1 cellular context compared by ENCODE assay signal in genomic region chr6:158531566-158531965, GRCh38.
TF ChIP-seq lines count a peak whose summit lies in the region.

No MANE protein-coding gene starts in this region.

TF ChIP-seq in IMR-90, 13 proteins besides CTCF, POLR2A, EP300 and RAD21 (continued from another document):
- TF ChIP-seq USF2 (IDR thresholded peaks at IDR 0.05; ENCODE audit: low read depth, low read length) = no peak
- TF ChIP-seq RCOR1 (IDR thresholded peaks at IDR 0.05; ENCODE audit: insufficient replicate concordance, low read length) = no peak
- TF ChIP-seq FOS (IDR thresholded peaks at IDR 0.05; ENCODE audit: low read depth, low read length) = no peak
- no peak for TF ChIP-seq BHLHE40 (IDR thresholded peaks at IDR 0.05; ENCODE audit: low read depth, low read length)
- TF ChIP-seq RFX5 (IDR thresholded peaks at IDR 0.05; ENCODE audit: low read depth, low read length) = no peak
- TF ChIP-seq ELK1 (IDR thresholded peaks at IDR 0.05; ENCODE audit: borderline replicate concordance, low read depth, low read length) = no peak
- no peak for TF ChIP-seq MAZ (IDR thresholded peaks at IDR 0.05; ENCODE audit: borderline replicate concordance, low read depth, low read length)
